In the genomic region with DNA sequence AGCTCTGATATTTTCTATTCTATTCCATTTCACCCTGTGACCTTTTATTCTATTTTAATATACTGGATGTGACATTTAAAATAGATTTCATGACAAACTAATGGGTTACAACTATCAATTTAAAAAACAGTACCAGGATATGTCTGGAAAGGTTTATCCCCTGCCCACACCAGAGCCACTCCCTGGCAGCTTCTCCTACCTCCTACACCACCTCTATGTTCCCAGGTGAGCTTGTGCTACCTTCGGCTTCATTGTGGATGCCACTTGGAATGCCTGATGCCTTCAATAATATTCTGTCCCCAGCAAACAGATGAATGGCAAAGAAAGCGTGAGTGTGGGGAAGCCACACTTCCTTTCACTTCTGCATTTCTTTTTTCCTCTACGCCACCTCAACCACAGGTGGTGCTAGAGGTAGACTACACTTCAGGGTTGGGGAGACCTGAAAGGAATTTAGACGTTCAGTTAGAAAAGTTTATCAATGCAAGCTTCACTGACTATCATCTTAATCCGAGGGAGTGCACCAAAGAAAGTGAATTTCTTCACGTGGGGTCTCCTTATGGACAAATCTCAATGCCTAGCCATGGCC, we compare ENCODE assay signal across 11 cellular contexts.
DNase-seq lines count a peak whose midpoint lies in the region; ATAC-seq and TF ChIP-seq lines count a peak whose summit lies in the region.
"Had no signal": no experiment of that assay in that cellular context is flagged by ENCODE, and none has a peak within 500 bp of the region (broad histone marks: within the 10 kb centered on the region; RNA-seq: fewer than 3 reads in every experiment).

No MANE protein-coding gene starts in this region.

- H3K4me3 ChIP-seq in GM12875 (ENCODE audit: low read depth, low read length): no peak overlapping the region
- H3K4me3 ChIP-seq in WERI-Rb-1 (ENCODE audit: low read depth, low read length): no peak overlapping the region
- H3K4me3 ChIP-seq: SJSA1 had no signal

- in situ Hi-C loops in G401 (cut with HindIII; ENCODE audit: low sequenced_read_pairs): no loop called here

- peaks cover 5% of the 10 kb centered on the region for H3K27me3 ChIP-seq in WERI-Rb-1 (ENCODE audit: insufficient read depth, low read depth, severe bottlenecking)
- H3K27me3 ChIP-seq: SJSA1 had no signal

- TF ChIP-seq CTCF in GM12875 (IDR thresholded peaks at IDR 0.05; ENCODE audit: borderline replicate concordance, insufficient read depth, low read depth, low read length) (peak; percentile 45; the same call in 1 of the 2 replicates), WERI-Rb-1 (IDR thresholded peaks at IDR 0.05; ENCODE audit: low read depth, low read length) (no peak)

- ATAC-seq in GM19438 (IDR thresholded peaks at IDR 0.05; ENCODE audit: low read depth, unreplicated experiment) (peak; percentile 97), HG02938 (IDR thresholded peaks at IDR 0.05; ENCODE audit: unreplicated experiment) (peak; percentile 100)

- H3K36me3 ChIP-seq in WERI-Rb-1: no peaks in the 10 kb centered on the region
- H3K36me3 ChIP-seq: SJSA1 had no signal

- H3K27ac ChIP-seq in WERI-Rb-1: no peak overlapping the region
- H3K27ac ChIP-seq: SJSA1 had no signal

- DNase-seq in MV-4-11 (lab: John Stamatoyannopoulos, UW) (peak; percentile 10), NCI-H1417 (lab: John Stamatoyannopoulos, UW) (no peak), WERI-Rb-1 (no peak), G401 (ENCODE audit: low spot score) (no peak), SHP77 (lab: John Stamatoyannopoulos, UW) (no peak)
- DNase-seq: activated CD8-positive, alpha-beta memory T cell treated with anti-CD3 and anti-CD28 coated beads, Interleukin-2, amount 50 U/mL, for 4 hours; small intestine had no signal

- H3K9me3 ChIP-seq in WERI-Rb-1 (ENCODE audit: severe bottlenecking): no peaks in the 10 kb centered on the region
- H3K9me3 ChIP-seq: SJSA1 had no signal
